16 cellular contexts compared by ENCODE assay signal in the genomic region with DNA sequence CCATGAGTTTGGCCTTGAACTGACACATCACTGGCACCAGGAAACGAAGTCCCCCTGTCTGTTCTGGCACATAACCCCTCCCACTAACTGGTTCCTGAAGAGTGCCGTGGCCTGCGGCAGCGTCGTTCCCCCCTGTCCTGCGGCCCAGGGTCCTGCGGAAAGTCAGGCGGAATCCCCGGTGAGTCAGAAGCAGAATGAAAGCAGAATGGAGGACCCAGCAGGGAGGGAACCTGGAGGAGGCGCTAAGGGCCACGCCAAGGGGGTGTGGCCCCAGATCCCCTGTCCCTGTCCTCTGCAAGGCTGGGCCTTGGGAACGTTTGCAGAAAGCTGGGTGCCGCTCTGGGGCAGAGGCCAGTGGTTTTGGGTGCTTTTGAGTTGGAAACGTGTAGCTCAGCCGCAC. TPM values are rescaled to one million over a fixed set of nuclear protein-coding genes. Genes with fewer than 3 reads are reported as not detected.
DNase-seq lines count a peak whose midpoint lies in the region; ATAC-seq and TF ChIP-seq lines count a peak whose summit lies in the region.
"Had no signal": no experiment of that assay in that cellular context is flagged by ENCODE, and none has a peak within 500 bp of the region (broad histone marks: within the 10 kb centered on the region; RNA-seq: fewer than 3 reads in every experiment).

No MANE protein-coding gene starts in this region.

- peak overlapping the region in 8 of 11 experiments; percentile 11 to 68 (median 54); a peak in 13 of 22 replicates for H3K27ac ChIP-seq in BLaER1 treated with 17β-estradiol and CSF1 and Interleukin-3, amounts not matched to agents 10 nM and 100 nM
- no peak overlapping the region for H3K27ac ChIP-seq in Panc1 (ENCODE audit: low read length)
- H3K27ac ChIP-seq in foreskin keratinocyte: no peak overlapping the region
- H3K27ac ChIP-seq: vagina had no signal

- peak overlapping the region in 7 of 11 experiments; percentile 43 to 67 (median 51); a peak in 8 of 22 replicates for H3K9ac ChIP-seq in BLaER1 treated with 17β-estradiol and CSF1 and Interleukin-3, amounts not matched to agents 10 nM and 100 nM

- in situ Hi-C loops in Panc1 (cut with HindIII; ENCODE audit: low pct_unique_long_range_greater_than_20kb, low sequenced_read_pairs): no loop called here

- peaks cover 46 to 100% (median 100%) of the 10 kb centered on the region in 10 experiments for H3K4me1 ChIP-seq in BLaER1 treated with 17β-estradiol and CSF1 and Interleukin-3, amounts not matched to agents 10 nM and 100 nM
- H3K4me1 ChIP-seq in Panc1 (ENCODE audit: control insufficient read depth, insufficient read depth, low read length) (peaks cover 4% of the 10 kb centered on the region; the same call in 1 of the 2 replicates), foreskin keratinocyte (peaks cover 10% of the 10 kb centered on the region)
- H3K4me1 ChIP-seq: Caco-2, vagina had no signal

- H3K27me3 ChIP-seq in BLaER1 treated with 17β-estradiol and CSF1 and Interleukin-3, amounts not matched to agents 10 nM and 100 nM: no peaks in the 10 kb centered on the region
- H3K27me3 ChIP-seq in Panc1 (ENCODE audit: control insufficient read depth, insufficient read depth, low read length) (no peaks in the 10 kb centered on the region), foreskin keratinocyte (no peaks in the 10 kb centered on the region)
- H3K27me3 ChIP-seq: vagina had no signal

- DNase-seq in Panc1 (ENCODE audit: low read depth, low spot score): no peak
- no peak for DNase-seq in foreskin keratinocyte
- no peak for DNase-seq in DMS53 treated with DMSO at 0.1 percent for 48 hours (lab: John Stamatoyannopoulos, UW; ENCODE audit: unreplicated experiment)
- no peak for DNase-seq in central memory CD4-positive, alpha-beta T cell
- DNase-seq: Caco-2; dermis blood vessel endothelial cell; NCI-H2081; RPMI8226; small intestine; stimulated activated naive CD8-positive, alpha-beta T cell treated with anti-CD3 and anti-CD28 coated beads, Interleukin-15, amount 100 ng/mL, for 72 hours had no signal

- no peaks in the 10 kb centered on the region for H3K9me3 ChIP-seq in BLaER1 treated with 17β-estradiol and CSF1 and Interleukin-3, amounts not matched to agents 10 nM and 100 nM (replicated peaks in 1 of 11)
- H3K9me3 ChIP-seq in Panc1 (ENCODE audit: control insufficient read depth, insufficient read depth, low read depth, low read length): no peaks in the 10 kb centered on the region
- H3K9me3 ChIP-seq: Caco-2, vagina had no signal

- ATAC-seq in GM19463 (IDR thresholded peaks at IDR 0.05; ENCODE audit: unreplicated experiment) (peak; percentile 62), Panc1 (0 out of 2 replicates have a peak, but pooled peaks have one; percentile 22), foreskin keratinocyte (peak; percentile 61), GM19467 (IDR thresholded peaks at IDR 0.05; ENCODE audit: unreplicated experiment) (no peak), HG02759 (IDR thresholded peaks at IDR 0.05; ENCODE audit: unreplicated experiment) (no peak)
- ATAC-seq: left lobe of liver; stimulated activated naive CD8-positive, alpha-beta T cell treated with anti-CD3 and anti-CD28 coated beads, Interleukin-15, amount 100 ng/mL, for 72 hours had no signal

- intact Hi-C loops in Panc1 (cut with micrococcal nuclease; ENCODE audit: unreplicated experiment): no loop called here

- H3K4me3 ChIP-seq in BLaER1 treated with 17β-estradiol and CSF1 and Interleukin-3, amounts not matched to agents 10 nM and 100 nM: peak overlapping the region in 2 of 10 experiments; percentile 13 to 29; a peak in 2 of 20 replicates
- no peak overlapping the region for H3K4me3 ChIP-seq in Panc1 (ENCODE audit: low read depth in 2 of 2, low read length in 2 of 2)
- H3K4me3 ChIP-seq: vagina had no signal

- CTCF ChIA-PET in Panc1 (lab: Charles Lee): no interaction called here

- H3K4me2 ChIP-seq in BLaER1 treated with 17β-estradiol and CSF1 and Interleukin-3, amounts not matched to agents 10 nM and 100 nM: peak overlapping the region; percentile 71 to 97 (median 91)

- H4K20me1 ChIP-seq in BLaER1 treated with 17β-estradiol and CSF1 and Interleukin-3, amounts not matched to agents 10 nM and 100 nM: no peaks in the 10 kb centered on the region

- no TSS peak for BruUV-seq in Panc1 (replicated peaks; lab: Mats Ljungman, UMichigan)

- no peaks in the 10 kb centered on the region for H3K36me3 ChIP-seq in BLaER1 treated with 17β-estradiol and CSF1 and Interleukin-3, amounts not matched to agents 10 nM and 100 nM
- no peaks in the 10 kb centered on the region for H3K36me3 ChIP-seq in Panc1 (ENCODE audit: control insufficient read depth, insufficient read depth, low read length)
- H3K36me3 ChIP-seq: vagina had no signal

- no peak for TF ChIP-seq CTCF in Panc1 (IDR thresholded peaks at IDR 0.05)
- no peak for TF ChIP-seq CTCF in foreskin keratinocyte (conservative IDR thresholded peaks at IDR 0.05)

- POLR2A ChIA-PET in Panc1 (lab: Charles Lee): interaction anchor here (0.5 kb wide), 1 partner anchor 65 kb away, joined by 9 read pairs; no protein-coding TSS in a partner anchor

RNA-seq across cellular contexts. Expression of a gene that starts 36.0 kb away (rescaled TPM):
- total RNA-seq in Panc1 (2021; ENCODE audit: unreplicated experiment) (4.7 TPM), foreskin keratinocyte (0.58 and 0.78 TPM in 2 replicates)
- 3.2 TPM for polyA plus RNA-seq in Panc1 (2012; ENCODE audit: insufficient read length)
- polyA plus RNA-seq in foreskin keratinocyte: 0.44 and 0.59 TPM in 2 replicates
- total RNA-seq: dermis blood vessel endothelial cell had no signal

RNA-seq across cellular contexts. Expression of a gene that starts 38.5 kb away (rescaled TPM):
- total RNA-seq in Panc1 (2021; ENCODE audit: unreplicated experiment) (27.1 TPM), foreskin keratinocyte (17.2 and 18.1 TPM in 2 replicates)
- polyA plus RNA-seq in Panc1 (2012; ENCODE audit: insufficient read length): 31.8 TPM
- polyA plus RNA-seq in foreskin keratinocyte: 21.8 and 26.0 TPM in 2 replicates

Comparison
In these comparisons a context has a peak if more than half of its experiments do, and no peak if none do; other contexts are left out.
1. H3K27ac ChIP-seq: peak in BLaER1 treated with 17β-estradiol and CSF1 and Interleukin-3, amounts not matched to agents 10 nM and 100 nM (8 of 11); none in Panc1 (single experiment) and foreskin keratinocyte (single experiment).
2. ATAC-seq: peak in GM19463 (single experiment), Panc1 (single experiment) and foreskin keratinocyte (single experiment); none in GM19467 (single experiment) and HG02759 (single experiment).